31 cellular contexts compared by ENCODE assay signal in genomic region chr2:238912916-238913875, GRCh38.
DNase-seq lines count a peak whose midpoint lies in the region; ATAC-seq, FAIRE-seq and TF ChIP-seq lines count a peak whose summit lies in the region.
"Had no signal": no experiment of that assay in that cellular context is flagged by ENCODE, and none has a peak within 500 bp of the region (broad histone marks: within the 10 kb centered on the region; RNA-seq: fewer than 3 reads in every experiment).

No MANE protein-coding gene starts in this region.

- H2AK5ac ChIP-seq in neuronal stem cell (ENCODE audit: low read depth, low read length): peak overlapping the region; percentile 75

- no peaks in the 10 kb centered on the region for H3K36me3 Mint-ChIP-seq in CD8-positive, alpha-beta memory T cell
- no peaks in the 10 kb centered on the region for H3K36me3 Mint-ChIP-seq in osteocyte (ENCODE audit: unreplicated experiment)
- H3K36me3 Mint-ChIP-seq: CD8-positive, alpha-beta T cell; natural killer cell had no signal

- no peaks in the 10 kb centered on the region for H3K4me1 Mint-ChIP-seq in CD8-positive, alpha-beta memory T cell
- H3K4me1 Mint-ChIP-seq in osteocyte (ENCODE audit: unreplicated experiment): peaks cover 11% of the 10 kb centered on the region
- H3K4me1 Mint-ChIP-seq: activated B cell treated with CpG ODN at 0.5 μM for 24 hours, B cell, natural killer cell had no signal

- POLR2A ChIA-PET in CD8-positive, alpha-beta memory T cell (lab: Charles Lee): no interaction called here

- peak; percentile 47 for FAIRE-seq in bronchial epithelial cell (lab: Jason Lieb, UNC)
- FAIRE-seq: frontal cortex, H54, kidney, small intestine had no signal

- H3K27me3 ChIP-seq in bronchial epithelial cell (ENCODE audit: control insufficient read depth, insufficient read depth, low read length): no peaks in the 10 kb centered on the region
- peaks cover 0 to 3% (median 0%) of the 10 kb centered on the region in 3 experiments for H3K27me3 ChIP-seq in neuronal stem cell (ENCODE audit: control insufficient read depth in 3 of 3, insufficient read depth in 3 of 3, low read depth in 1 of 3, low read length in 3 of 3)
- H3K27me3 ChIP-seq in MM.1S (replicated peaks; ENCODE audit: insufficient read depth, low read length): peaks cover 30% of the 10 kb centered on the region
- H3K27me3 ChIP-seq in CD8-positive, alpha-beta memory T cell (ENCODE audit: insufficient read depth, low read length, poor library complexity, severe bottlenecking): no peaks in the 10 kb centered on the region

- H3K4me3 Mint-ChIP-seq in CD8-positive, alpha-beta memory T cell: no peak overlapping the region
- H3K4me3 Mint-ChIP-seq in osteocyte (ENCODE audit: unreplicated experiment): no peak overlapping the region
- H3K4me3 Mint-ChIP-seq: activated B cell treated with CpG ODN at 0.5 μM for 24 hours; activated T-cell treated with anti-CD3 and anti-CD28 coated beads, Interleukin-2, amount 50 U/mL, for 4 hours; B cell; CD8-positive, alpha-beta T cell; natural killer cell; T-helper 1 cell treated with Interleukin-12 subunit alpha and Interleukin-12 subunit beta and Interleukin-4 antibody, amounts not matched to agents 30 μg/mL and 1 μg/mL, for 36 hours had no signal

- peak overlapping the region; percentile 38 for H3K9ac ChIP-seq in neuronal stem cell (ENCODE audit: low read depth, low read length, poor library complexity)
- H3K9ac ChIP-seq in MM.1S (ENCODE audit: low read length): no peak overlapping the region
- H3K9ac ChIP-seq: SK-N-SH had no signal

- peaks cover 5% of the 10 kb centered on the region for H3K79me1 ChIP-seq in neuronal stem cell (ENCODE audit: low read depth, low read length)

- H3K9me2 ChIP-seq in MM.1S (replicated peaks; ENCODE audit: insufficient read depth, low read length): no peaks in the 10 kb centered on the region
- H3K9me2 ChIP-seq: SK-N-SH had no signal

- H4K91ac ChIP-seq in neuronal stem cell (ENCODE audit: low read depth, low read length, poor library complexity): no peak overlapping the region

- no peaks in the 10 kb centered on the region for H4K20me1 ChIP-seq in MM.1S (ENCODE audit: insufficient read depth, low read length)

- H3K4me2 ChIP-seq in neuronal stem cell (ENCODE audit: insufficient read depth, low read length, poor library complexity, severe bottlenecking) (no peak overlapping the region), MM.1S (ENCODE audit: low read depth, low read length) (no peak overlapping the region)
- H3K4me2 ChIP-seq: SK-N-SH had no signal

- H2AFZ ChIP-seq in neuronal stem cell (ENCODE audit: low read length) (no peak overlapping the region), MM.1S (ENCODE audit: low read length) (no peak overlapping the region)

- H2BK120ac ChIP-seq in neuronal stem cell (ENCODE audit: low read depth, low read length): no peak overlapping the region

- H3K9me3 ChIP-seq in neuronal stem cell (replicated peaks in 1 of 2; ENCODE audit: control insufficient read depth in 2 of 2, insufficient read depth in 1 of 2, low read depth in 1 of 2, low read length in 2 of 2) (peaks cover 0 to 6% of the 10 kb centered on the region in 2 donors), MM.1S (replicated peaks; ENCODE audit: insufficient read depth, low read length) (no peaks in the 10 kb centered on the region)
- H3K9me3 ChIP-seq in CD8-positive, alpha-beta memory T cell (ENCODE audit: low read length): no peaks in the 10 kb centered on the region
- H3K9me3 ChIP-seq: mucosa of descending colon, SK-N-SH had no signal

- peak overlapping the region; percentile 80 for H3K23ac ChIP-seq in neuronal stem cell (ENCODE audit: low read depth, low read length, poor library complexity)

- peaks cover 0 to 17% of the 10 kb centered on the region in 2 donors for H3K4me1 ChIP-seq in neuronal stem cell (ENCODE audit: control insufficient read depth in 2 of 2, insufficient read depth in 1 of 2, low read depth in 1 of 2, low read length in 2 of 2)
- H3K4me1 ChIP-seq in MM.1S (ENCODE audit: low read length): no peaks in the 10 kb centered on the region
- no peaks in the 10 kb centered on the region for H3K4me1 ChIP-seq in CD8-positive, alpha-beta memory T cell (ENCODE audit: insufficient read depth, low read length)

- no peak overlapping the region for H3K27ac ChIP-seq in neuronal stem cell (replicated peaks; ENCODE audit: low read length)
- H3K27ac ChIP-seq in MM.1S (ENCODE audit: low read length): no peak overlapping the region
- no peak overlapping the region for H3K27ac ChIP-seq in CD8-positive, alpha-beta memory T cell (ENCODE audit: low read depth, low read length)
- H3K27ac ChIP-seq: dorsolateral prefrontal cortex had no signal

- no peak for ATAC-seq in left cardiac atrium
- no peak for ATAC-seq in left ventricle myocardium superior
- ATAC-seq: activated T-cell treated with anti-CD3 and anti-CD28 coated beads, Interleukin-2, amount 50 U/mL, for 4 hours; CD8-positive, alpha-beta T cell; mucosa of descending colon; natural killer cell; stimulated activated naive CD8-positive, alpha-beta T cell treated with anti-CD3 and anti-CD28 coated beads, Interleukin-15, Interleukin-2, amounts not matched to agents 100 U/mL and 50 U/mL, for 24 hours had no signal

- peak overlapping the region; percentile 95 for H2BK15ac ChIP-seq in neuronal stem cell (ENCODE audit: low read length)

- intact Hi-C loops in left cardiac atrium (cut with DNase I) (no loop called here), left ventricle myocardium superior (cut with micrococcal nuclease) (no loop called here)

- no peak overlapping the region for H3K4ac ChIP-seq in neuronal stem cell (ENCODE audit: low read length)

- H3K4me3 ChIP-seq in bronchial epithelial cell (ENCODE audit: low read depth, low read length) (no peak overlapping the region), neuronal stem cell (ENCODE audit: low read length in 2 of 2) (no peak overlapping the region), MM.1S (ENCODE audit: low read length) (no peak overlapping the region)
- H3K4me3 ChIP-seq in CD8-positive, alpha-beta memory T cell (ENCODE audit: low read length): no peak overlapping the region
- H3K4me3 ChIP-seq: dorsolateral prefrontal cortex, lung, mucosa of descending colon had no signal

- TF ChIP-seq CTCF in bronchial epithelial cell (IDR thresholded peaks at IDR 0.05; ENCODE audit: insufficient read depth, low read length, severe bottlenecking) (no peak), MM.1S (IDR thresholded peaks at IDR 0.05; ENCODE audit: low read length) (no peak), osteocyte (IDR thresholded peaks at IDR 0.05) (no peak)

- H2BK12ac ChIP-seq in neuronal stem cell (ENCODE audit: low read length): no peak overlapping the region

- no peaks in the 10 kb centered on the region for H3F3A ChIP-seq in MM.1S (ENCODE audit: insufficient read depth, low read length)

- no CpG with 5 or more reads among the region's 20 CpGs for WGBS in neuronal stem cell (ENCODE audit: extremely low coverage in 2 of 2, insufficient read length in 2 of 2, insufficient replicate concordance in 1 of 2), 2 donors

- peak overlapping the region; percentile 77 for H3K18ac ChIP-seq in neuronal stem cell (ENCODE audit: low read length)

- peak overlapping the region; percentile 82 for H3K14ac ChIP-seq in neuronal stem cell (ENCODE audit: low read length)

- peak overlapping the region; percentile 59 for H2BK5ac ChIP-seq in neuronal stem cell (ENCODE audit: low read length)

- H3K36me3 ChIP-seq in bronchial epithelial cell (ENCODE audit: control insufficient read depth, insufficient read depth, low read length): no peaks in the 10 kb centered on the region
- H3K36me3 ChIP-seq in neuronal stem cell (replicated peaks in 1 of 2; ENCODE audit: control insufficient read depth in 2 of 2, insufficient read depth in 2 of 2, low read length in 2 of 2): no peaks in the 10 kb centered on the region
- H3K36me3 ChIP-seq in MM.1S (replicated peaks; ENCODE audit: insufficient read depth, low read length): no peaks in the 10 kb centered on the region
- no peaks in the 10 kb centered on the region for H3K36me3 ChIP-seq in CD8-positive, alpha-beta memory T cell (ENCODE audit: insufficient read depth, low read length)

- H3K9me3 Mint-ChIP-seq in CD8-positive, alpha-beta memory T cell: no peaks in the 10 kb centered on the region
- no peaks in the 10 kb centered on the region for H3K9me3 Mint-ChIP-seq in osteocyte (ENCODE audit: unreplicated experiment)
- H3K9me3 Mint-ChIP-seq: activated B cell treated with CpG ODN at 0.5 μM for 24 hours; activated T-cell treated with anti-CD3 and anti-CD28 coated beads, Interleukin-2, amount 50 U/mL, for 4 hours; CD8-positive, alpha-beta T cell; natural killer cell had no signal

- CTCF ChIA-PET in CD8-positive, alpha-beta memory T cell (lab: Charles Lee): interaction anchor here (1.0 kb wide), 1 partner anchor 8 kb away, joined by 4 read pairs; no protein-coding TSS in a partner anchor

- peak; percentile 28 for DNase-seq in left cardiac atrium
- no peak for DNase-seq in left ventricle myocardium superior
- no peak for DNase-seq in bronchial epithelial cell (ENCODE audit: low read depth)
- no peak for DNase-seq in neuronal stem cell (ENCODE audit: low spot score)
- no peak for DNase-seq in COLO829 (ENCODE audit: low spot score)
- DNase-seq in MM.1S: no peak
- no peak for DNase-seq in CD8-positive, alpha-beta memory T cell
- DNase-seq in osteocyte (ENCODE audit: extremely low spot score, unreplicated experiment): no peak
- DNase-seq: ACHN; activated B cell treated with CpG ODN at 0.5 μM for 24 hours; activated CD4-positive, alpha-beta T cell treated with anti-CD3 and anti-CD28 coated beads, Interleukin-2, amount 50 U/mL, for 1 hour; activated naive CD4-positive, alpha-beta T cell; activated T-cell treated with anti-CD3 and anti-CD28 coated beads, Interleukin-2, amount 50 U/mL, for 4 hours; CD8-positive, alpha-beta T cell; EL; kidney; mucosa of descending colon; MV-4-11; natural killer cell; NCI-H1436 treated with DMSO at 0.1 percent for 48 hours; NCI-H2081 treated with DMSO at 0.1 percent for 48 hours; NCI-H446 treated with DMSO at 0.1 percent for 48 hours; SK-N-SH; small intestine; stimulated activated naive CD8-positive, alpha-beta T cell treated with anti-CD3 and anti-CD28 coated beads, Interleukin-15, Interleukin-2, amounts not matched to agents 100 U/mL and 50 U/mL, for 24 hours had no signal

- H3K27me3 Mint-ChIP-seq in CD8-positive, alpha-beta memory T cell: peaks cover 7 to 9% of the 10 kb centered on the region in 2 donors
- peaks cover 2% of the 10 kb centered on the region for H3K27me3 Mint-ChIP-seq in osteocyte (ENCODE audit: unreplicated experiment)

- H4K8ac ChIP-seq in neuronal stem cell (ENCODE audit: low read depth, low read length): peak overlapping the region; percentile 30

- H3K27ac Mint-ChIP-seq in CD8-positive, alpha-beta memory T cell: no peak overlapping the region
- H3K27ac Mint-ChIP-seq in osteocyte (ENCODE audit: unreplicated experiment): no peak overlapping the region
- H3K27ac Mint-ChIP-seq: activated B cell treated with CpG ODN at 0.5 μM for 24 hours; B cell; CD8-positive, alpha-beta T cell; natural killer cell; T-helper 1 cell treated with Interleukin-12 subunit alpha and Interleukin-12 subunit beta and Interleukin-4 antibody, amounts not matched to agents 30 μg/mL and 1 μg/mL, for 36 hours had no signal

- no peaks in the 10 kb centered on the region for H3K79me2 ChIP-seq in MM.1S (ENCODE audit: low read length)
